In the genomic region with DNA sequence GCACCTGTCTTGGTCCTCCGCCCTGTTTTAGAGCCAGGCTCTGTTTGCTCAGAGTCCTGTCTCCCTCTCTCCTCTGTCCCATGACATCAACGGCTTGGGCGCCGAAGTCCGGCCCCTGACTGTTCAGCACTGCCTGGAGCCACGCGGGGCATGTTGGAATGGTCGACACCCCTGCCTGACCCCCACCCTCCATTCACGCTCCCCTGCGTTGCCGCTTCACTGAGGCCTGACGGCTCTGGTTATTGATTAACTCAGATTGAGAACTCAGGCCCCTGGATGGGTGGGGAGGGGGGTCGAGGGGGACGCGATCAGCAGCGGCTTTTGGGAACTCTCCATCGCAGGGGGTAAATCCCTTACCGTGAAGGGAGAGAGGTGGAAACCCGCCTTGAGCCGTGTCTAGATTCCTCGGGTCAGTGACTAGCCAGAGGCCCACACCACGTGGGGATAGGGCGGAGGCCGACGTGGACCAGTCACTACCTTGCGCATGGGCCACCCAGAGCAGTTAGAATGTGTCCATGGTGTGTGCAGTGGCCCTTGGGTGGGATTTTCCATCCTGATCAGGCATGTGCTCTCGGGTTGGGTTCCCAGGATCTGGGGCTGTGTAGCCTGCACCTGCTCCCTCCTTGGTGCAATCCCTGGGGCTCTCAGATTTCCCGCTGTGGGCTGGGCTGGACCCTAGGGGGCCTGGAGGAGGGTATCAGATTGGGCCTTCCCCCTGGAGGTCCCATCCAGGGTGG, we compare ENCODE assay signal across 11 cellular contexts. TPM values are rescaled to one million over a fixed set of nuclear protein-coding genes. Genes with fewer than 3 reads are reported as not detected.
DNase-seq lines count a peak whose midpoint lies in the region; ATAC-seq and TF ChIP-seq lines count a peak whose summit lies in the region.
"Had no signal": no experiment of that assay in that cellular context is flagged by ENCODE, and none has a peak within 500 bp of the region (broad histone marks: within the 10 kb centered on the region; RNA-seq: fewer than 3 reads in every experiment).

No MANE protein-coding gene starts in this region.

- H3K36me3 ChIP-seq in GM23338 (ENCODE audit: insufficient read depth) (no peaks in the 10 kb centered on the region), WERI-Rb-1 (no peaks in the 10 kb centered on the region)

- peaks cover 29% of the 10 kb centered on the region for H3K4me1 Mint-ChIP-seq in GM23338

- H3K27me3 ChIP-seq in GM23338 (ENCODE audit: insufficient read depth) (peaks cover 39% of the 10 kb centered on the region), WERI-Rb-1 (ENCODE audit: insufficient read depth, low read depth, severe bottlenecking) (no peaks in the 10 kb centered on the region)

- H3F3A ChIP-seq in GM23338 (replicated peaks; ENCODE audit: low read depth): no peaks in the 10 kb centered on the region

- H3K4me2 ChIP-seq in GM23338: peak overlapping the region; percentile 94

- peak overlapping the region; percentile 98; the same call in 1 of the 2 replicates for H2AFZ ChIP-seq in GM23338

- DNase-seq in GM23338 (ENCODE audit: low spot score) (no peak), WERI-Rb-1 (no peak), islet precursor cell (peak; percentile 73), renal cortical epithelial cell (ENCODE audit: low read depth) (peak; percentile 64), HPDE6-E6E7 (ENCODE audit: extremely low spot score) (no peak), GM13977 (ENCODE audit: low spot score) (no peak)
- DNase-seq in stimulated activated naive CD4-positive, alpha-beta T cell treated with Interleukin-2 at 50 U/mL for 16 hours (lab: John Stamatoyannopoulos, UW): no peak
- DNase-seq: MV-4-11; stimulated activated CD4-positive, alpha-beta T cell treated with anti-CD3 and anti-CD28 coated beads, Interleukin-12 subunit alpha, Interleukin-12 subunit beta, amount 100 ng/mL, for 4 hours had no signal

- H3K4me3 ChIP-seq in GM23338: peak overlapping the region; percentile 74
- H3K4me3 ChIP-seq in WERI-Rb-1 (ENCODE audit: low read depth, low read length): peak overlapping the region; percentile 53; the same call in 1 of the 2 replicates

- H3K4me1 ChIP-seq in GM23338 (ENCODE audit: insufficient read depth): peaks cover 9% of the 10 kb centered on the region

- TF ChIP-seq CTCF in GM23338 (conservative IDR thresholded peaks at IDR 0.05; ENCODE audit: low read depth in 2 of 2) (no peak), WERI-Rb-1 (IDR thresholded peaks at IDR 0.05; ENCODE audit: low read depth, low read length) (no peak), GM13977 (IDR thresholded peaks at IDR 0.05; ENCODE audit: extremely low read depth, insufficient read depth, missing control alignments) (no peak)

- H3K9me2 ChIP-seq in GM23338 (ENCODE audit: insufficient read depth): no peaks in the 10 kb centered on the region

- H3K27me3 Mint-ChIP-seq in GM23338 (ENCODE audit: insufficient read depth, low read depth, poor library complexity): peaks cover 48% of the 10 kb centered on the region

- no peaks in the 10 kb centered on the region for H3K9me3 ChIP-seq in WERI-Rb-1 (ENCODE audit: severe bottlenecking)

- no peaks in the 10 kb centered on the region for H3K36me3 Mint-ChIP-seq in GM23338 (ENCODE audit: low read depth)
- H3K36me3 Mint-ChIP-seq: activated naive CD8-positive, alpha-beta T cell treated with anti-CD3 and anti-CD28 coated beads, Interleukin-2, amount 10 ng/mL, durations not matched to agents 7 days and 5 days had no signal

- H3K27ac Mint-ChIP-seq in GM23338: no peak overlapping the region
- H3K27ac Mint-ChIP-seq: activated naive CD8-positive, alpha-beta T cell treated with anti-CD3 and anti-CD28 coated beads, Interleukin-2, amount 10 ng/mL, durations not matched to agents 7 days and 5 days had no signal

- ATAC-seq in GM23338: peak; percentile 11

- peak overlapping the region; percentile 73 for H3K4me3 Mint-ChIP-seq in GM23338
- H3K4me3 Mint-ChIP-seq: activated naive CD8-positive, alpha-beta T cell treated with anti-CD3 and anti-CD28 coated beads, Interleukin-2, amount 10 ng/mL, durations not matched to agents 7 days and 5 days had no signal

- H3K27ac ChIP-seq in GM23338 (ENCODE audit: low read depth) (no peak overlapping the region), WERI-Rb-1 (no peak overlapping the region)

- H3K79me2 ChIP-seq in GM23338 (replicated peaks; ENCODE audit: insufficient read depth): no peaks in the 10 kb centered on the region

- H4K20me1 ChIP-seq in GM23338 (replicated peaks; ENCODE audit: insufficient read depth): no peaks in the 10 kb centered on the region

- H3K9me3 Mint-ChIP-seq in GM23338: no peaks in the 10 kb centered on the region
- H3K9me3 Mint-ChIP-seq: activated naive CD8-positive, alpha-beta T cell treated with anti-CD3 and anti-CD28 coated beads, Interleukin-2, amount 10 ng/mL, durations not matched to agents 7 days and 5 days had no signal

- in situ Hi-C loops in GM13977 (cut with MboI; ENCODE audit: low pct_unique_long_range_greater_than_20kb, low sequenced_read_pairs, unreplicated experiment): no loop called here

TF ChIP-seq in GM23338, 12 proteins besides CTCF, POLR2A, EP300 and RAD21 (continues in another document):
- TF ChIP-seq STAT1 (IDR thresholded peaks at IDR 0.05; ENCODE audit: unreplicated experiment) (no peak), EZH2phosphoT487 (IDR thresholded peaks at IDR 0.05; ENCODE audit: unreplicated experiment) (no peak), CREB1 (CRISPR knock-in tag; IDR thresholded peaks at IDR 0.05; ENCODE audit: low read depth) (no peak), JUNB (IDR thresholded peaks at IDR 0.05; ENCODE audit: unreplicated experiment) (no peak), ZNF331 (CRISPR knock-in tag; IDR thresholded peaks at IDR 0.05; ENCODE audit: low read depth) (no peak), NANOG (IDR thresholded peaks at IDR 0.05; ENCODE audit: borderline replicate concordance) (no peak)

RNA-seq across cellular contexts. Expression of a gene that starts 1.0 kb away (rescaled TPM):
- total RNA-seq in GM23338 (2014; rRNA removed; shearing (Covaris generic)): 1.7 and 4.3 TPM in 2 replicates
- polyA plus RNA-seq in GM23338 (2016; fragmentation: Nextera tagmentation; extraction: Ambion mirVana): 1.3 and 3.1 TPM in 2 replicates
- total RNA-seq in renal cortical epithelial cell: under 0.01 and 16.1 TPM in 2 replicates
- total RNA-seq: activated naive CD8-positive, alpha-beta T cell treated with anti-CD3 and anti-CD28 coated beads, Interleukin-2, amount 10 ng/mL, durations not matched to agents 7 days and 5 days; left lobe of liver had no signal

RNA-seq across cellular contexts. Expression of a gene that starts 25.0 kb away (rescaled TPM):
- 0.24 TPM in 1 of 2 replicates, not detected in the other for total RNA-seq in GM23338 (2014; rRNA removed; shearing (Covaris generic))
- 0.12 TPM in 1 of 2 replicates, not detected in the other for polyA plus RNA-seq in GM23338 (2016; fragmentation: Nextera tagmentation; extraction: Ambion mirVana)
- total RNA-seq in renal cortical epithelial cell: 0.05 TPM in 1 of 2 replicates, not detected in the other
- total RNA-seq: activated naive CD8-positive, alpha-beta T cell treated with anti-CD3 and anti-CD28 coated beads, Interleukin-2, amount 10 ng/mL, durations not matched to agents 7 days and 5 days had no signal

RNA-seq across cellular contexts. Expression of a gene that starts 30.2 kb away (rescaled TPM):
- 169 and 213 TPM in 2 replicates for total RNA-seq in GM23338 (2014; rRNA removed; shearing (Covaris generic))
- 66.4 and 70.7 TPM in 2 replicates for polyA plus RNA-seq in GM23338 (2016; fragmentation: Nextera tagmentation; extraction: Ambion mirVana)
- total RNA-seq in renal cortical epithelial cell: 33.5 and 44.5 TPM in 2 replicates

RNA-seq across cellular contexts. Expression of a gene that starts 56.1 kb away (rescaled TPM):
- total RNA-seq in GM23338 (2014; rRNA removed; shearing (Covaris generic)): 1.1 and 1.4 TPM in 2 replicates
- polyA plus RNA-seq in GM23338 (2016; fragmentation: Nextera tagmentation; extraction: Ambion mirVana): 0.28 and 1.2 TPM in 2 replicates
- total RNA-seq in renal cortical epithelial cell: not detected in 2 replicates
- total RNA-seq: activated naive CD8-positive, alpha-beta T cell treated with anti-CD3 and anti-CD28 coated beads, Interleukin-2, amount 10 ng/mL, durations not matched to agents 7 days and 5 days had no signal

Comparison
In these comparisons a context has a peak if more than half of its experiments do, and no peak if none do; other contexts are left out.
1. DNase-seq: peak in islet precursor cell (single experiment) and renal cortical epithelial cell (single experiment); none in GM23338 (single experiment), WERI-Rb-1 (single experiment), HPDE6-E6E7 (single experiment), stimulated activated naive CD4-positive, alpha-beta T cell treated with Interleukin-2 at 50 U/mL for 16 hours (single experiment) and GM13977 (single experiment).